9 cellular contexts compared by ENCODE assay signal in genomic region chr22:45284705-45285305, GRCh38. TPM values are rescaled to one million over a fixed set of nuclear protein-coding genes. Genes with fewer than 3 reads are reported as not detected.
DNase-seq lines count a peak whose midpoint lies in the region; ATAC-seq and TF ChIP-seq lines count a peak whose summit lies in the region.
"Had no signal": no experiment of that assay in that cellular context is flagged by ENCODE, and none has a peak within 500 bp of the region (broad histone marks: within the 10 kb centered on the region; RNA-seq: fewer than 3 reads in every experiment).

Gene UPK3A (plus strand): TSS chr22:45284949. CDS start chr22:45285014, 65 bp downstream.

- TF ChIP-seq CTCF in GM13977 (IDR thresholded peaks at IDR 0.05; ENCODE audit: extremely low read depth, insufficient read depth, missing control alignments) = no peak

- no peak within 1 kb of the TSS for H3K27ac Mint-ChIP-seq in activated T-helper 17 cell treated with anti-CD3 and anti-CD28 coated beads, Interleukin-2, amount 50 U/mL, for 72 hours

- H3K36me3 Mint-ChIP-seq in activated T-helper 17 cell treated with anti-CD3 and anti-CD28 coated beads, Interleukin-2, amount 50 U/mL, for 72 hours (ENCODE audit: low read depth) = no peaks in the 10 kb centered on the region

- H3K4me1 Mint-ChIP-seq in activated T-helper 17 cell treated with anti-CD3 and anti-CD28 coated beads, Interleukin-2, amount 50 U/mL, for 72 hours = no peaks in the 10 kb centered on the region

- peak; percentile 97 for ATAC-seq in activated T-helper 17 cell treated with anti-CD3 and anti-CD28 coated beads, Interleukin-2, amount 50 U/mL, for 72 hours (replicated peaks)
- ATAC-seq in Right ventricle myocardium inferior = peak; percentile 92

- intact Hi-C loops in Right ventricle myocardium inferior (cut with DNase I) (no loop called here), posterior vena cava (cut with DNase I) (no loop called here)

- no peaks in the 10 kb centered on the region for H3K9me3 Mint-ChIP-seq in activated T-helper 17 cell treated with anti-CD3 and anti-CD28 coated beads, Interleukin-2, amount 50 U/mL, for 72 hours

- H3K27me3 Mint-ChIP-seq in activated T-helper 17 cell treated with anti-CD3 and anti-CD28 coated beads, Interleukin-2, amount 50 U/mL, for 72 hours = peaks cover 4% of the 10 kb centered on the region

- H3K4me3 Mint-ChIP-seq in activated T-helper 17 cell treated with anti-CD3 and anti-CD28 coated beads, Interleukin-2, amount 50 U/mL, for 72 hours = peak within 1 kb of the TSS; percentile 34

- DNase-seq in DMS153 (lab: John Stamatoyannopoulos, UW) (peak; percentile 60), NCI-H510A treated with DMSO at 0.1 percent for 48 hours (lab: John Stamatoyannopoulos, UW) (peak; percentile 47), Right ventricle myocardium inferior (ENCODE audit: missing footprints) (peak; percentile 89), posterior vena cava (ENCODE audit: low spot score) (peak; percentile 86), NCI-H446 treated with DMSO at 0.1 percent for 48 hours (lab: John Stamatoyannopoulos, UW) (no peak), GM13977 (ENCODE audit: low spot score) (no peak)
- DNase-seq in NK-92 treated with Interleukin-12 subunit alpha and Interleukin-12 subunit beta, amount 100 ng/mL, for 24 hours (lab: John Stamatoyannopoulos, UW) = no peak

- in situ Hi-C loops in GM13977 (cut with MboI; ENCODE audit: low pct_unique_long_range_greater_than_20kb, low sequenced_read_pairs, unreplicated experiment) = no loop called here

RNA-seq across cellular contexts. Expression of gene UPK3A, which starts in this region (rescaled TPM):
- not detected for total RNA-seq in activated T-helper 17 cell treated with anti-CD3 and anti-CD28 coated beads, Interleukin-2, amount 50 U/mL, for 72 hours
- total RNA-seq in Right ventricle myocardium inferior = 0.54 TPM
- not detected for total RNA-seq in posterior vena cava
- total RNA-seq: fibroblast of lung had no signal

Comparison
In these comparisons a context has a peak if more than half of its experiments do, and no peak if none do; other contexts are left out.
1. Peak in ATAC-seq in activated T-helper 17 cell treated with anti-CD3 and anti-CD28 coated beads, Interleukin-2, amount 50 U/mL, for 72 hours; RNA of the gene not detected or under 1 TPM.
2. Peak in DNase-seq and ATAC-seq in Right ventricle myocardium inferior; RNA of the gene not detected or under 1 TPM.
3. Peak in DNase-seq in posterior vena cava; RNA of the gene not detected or under 1 TPM.
4. DNase-seq: peak in DMS153 (single experiment) and NCI-H510A treated with DMSO at 0.1 percent for 48 hours (single experiment); none in NK-92 treated with Interleukin-12 subunit alpha and Interleukin-12 subunit beta, amount 100 ng/mL, for 24 hours (single experiment), NCI-H446 treated with DMSO at 0.1 percent for 48 hours (single experiment) and GM13977 (single experiment).